16 cellular contexts compared by ENCODE assay signal in genomic region chr10:70054902-70055301, GRCh38. TPM values are rescaled to one million over a fixed set of nuclear protein-coding genes. Genes with fewer than 3 reads are reported as not detected.
DNase-seq lines count a peak whose midpoint lies in the region; ATAC-seq lines count a peak whose summit lies in the region.
"Had no signal": no experiment of that assay in that cellular context is flagged by ENCODE, and none has a peak within 500 bp of the region (broad histone marks: within the 10 kb centered on the region; RNA-seq: fewer than 3 reads in every experiment).

No MANE protein-coding gene starts in this region.

- H3K4me1 Mint-ChIP-seq in activated CD4-positive, alpha-beta T cell treated with anti-CD3 and anti-CD28 coated beads for 36 hours, result peaks cover 9% of the 10 kb centered on the region
- peaks cover 4 to 11% (median 10%) of the 10 kb centered on the region in 4 donors for H3K4me1 Mint-ChIP-seq in naive thymus-derived CD8-positive, alpha-beta T cell

- peaks cover 44% of the 10 kb centered on the region for H3K27me3 Mint-ChIP-seq in activated CD4-positive, alpha-beta T cell treated with anti-CD3 and anti-CD28 coated beads for 36 hours
- peaks cover 20 to 47% (median 39%) of the 10 kb centered on the region in 5 donors for H3K27me3 Mint-ChIP-seq in naive thymus-derived CD8-positive, alpha-beta T cell

- no peak overlapping the region for H3K4me3 ChIP-seq in H7 (ENCODE audit: insufficient read depth, low read depth, low read length)
- H3K4me3 ChIP-seq: GM12878 had no signal

- no peak for ATAC-seq in activated CD4-positive, alpha-beta T cell treated with anti-CD3 and anti-CD28 coated beads for 36 hours
- no peak for ATAC-seq in naive thymus-derived CD8-positive, alpha-beta T cell
- ATAC-seq in GM19452 (IDR thresholded peaks at IDR 0.05; ENCODE audit: unreplicated experiment), result no peak
- ATAC-seq: GM12878, pancreas had no signal

- POLR2A ChIA-PET in activated CD4-positive, alpha-beta T cell treated with anti-CD3 and anti-CD28 coated beads for 36 hours (lab: Charles Lee), result no interaction called here
- POLR2A ChIA-PET in naive thymus-derived CD8-positive, alpha-beta T cell (lab: Charles Lee), result no interaction called here

- no peaks in the 10 kb centered on the region for H3K36me3 Mint-ChIP-seq in activated CD4-positive, alpha-beta T cell treated with anti-CD3 and anti-CD28 coated beads for 36 hours (ENCODE audit: low read depth)
- no peaks in the 10 kb centered on the region for H3K36me3 Mint-ChIP-seq in naive thymus-derived CD8-positive, alpha-beta T cell

- DNase-seq in activated CD4-positive, alpha-beta T cell treated with anti-CD3 and anti-CD28 coated beads for 36 hours, result no peak
- DNase-seq in activated CD4-positive, alpha-beta T cell treated with anti-CD3 and anti-CD28 coated beads, Interleukin-2, amount 50 U/mL, for 4 hours, result no peak
- DNase-seq in H7 (peak; percentile 42), astrocyte of the hippocampus (ENCODE audit: low read depth, low spot score) (peak; percentile 16), activated gamma-delta T cell (lab: John Stamatoyannopoulos, UW) (no peak), UCSD-AML1 (lab: John Stamatoyannopoulos, UW; ENCODE audit: unreplicated experiment) (no peak)
- DNase-seq in naive thymus-derived CD8-positive, alpha-beta T cell, result no peak
- DNase-seq: activated CD4-positive, alpha-beta T cell treated with anti-CD3 and anti-CD28 coated beads, Interleukin-2, amount 50 U/mL, for 48 hours; colonic mucosa; NCI-H1930; NCI-H774; pancreas had no signal

- peaks cover 62% of the 10 kb centered on the region for H3K27me3 ChIP-seq in H7 (ENCODE audit: control insufficient read depth, insufficient read depth, low read length)
- H3K27me3 ChIP-seq: colonic mucosa, pancreas had no signal

- intact Hi-C loops in activated CD4-positive, alpha-beta T cell treated with anti-CD3 and anti-CD28 coated beads for 36 hours (cut with DNase I, micrococcal nuclease), result no loop called here

- CTCF ChIA-PET in activated CD4-positive, alpha-beta T cell treated with anti-CD3 and anti-CD28 coated beads for 36 hours (lab: Charles Lee), result interaction anchor here (0.8 to 1.1 kb wide), 3 partner anchors 39 to 92 kb away, joined by 3 to 4 read pairs (median 3); partner anchors contain the start of gene TYSND1

- H3K4me3 Mint-ChIP-seq in activated CD4-positive, alpha-beta T cell treated with anti-CD3 and anti-CD28 coated beads for 36 hours, result peak overlapping the region; percentile 3
- peak overlapping the region in 9 of 10 donors; percentile 6 to 82 (median 40) for H3K4me3 Mint-ChIP-seq in naive thymus-derived CD8-positive, alpha-beta T cell

- no peaks in the 10 kb centered on the region for H3K36me3 ChIP-seq in H7 (replicated peaks; ENCODE audit: control insufficient read depth, insufficient read depth, low read length)
- H3K36me3 ChIP-seq: colonic mucosa, pancreas, suprapubic skin had no signal

- H3K27ac Mint-ChIP-seq in activated CD4-positive, alpha-beta T cell treated with anti-CD3 and anti-CD28 coated beads for 36 hours, result no peak overlapping the region
- no peak overlapping the region for H3K27ac Mint-ChIP-seq in naive thymus-derived CD8-positive, alpha-beta T cell

- no peaks in the 10 kb centered on the region for H3K9me3 Mint-ChIP-seq in activated CD4-positive, alpha-beta T cell treated with anti-CD3 and anti-CD28 coated beads for 36 hours (ENCODE audit: low read depth)
- no peaks in the 10 kb centered on the region for H3K9me3 Mint-ChIP-seq in naive thymus-derived CD8-positive, alpha-beta T cell

RNA-seq across cellular contexts. Expression of gene MACROH2A2, which starts 2.3 kb away (rescaled TPM):
- total RNA-seq in activated CD4-positive, alpha-beta T cell treated with anti-CD3 and anti-CD28 coated beads for 36 hours, result 1 to 10 TPM; 3.6 to 4.2 TPM
- total RNA-seq in H7 (2014; rRNA removed; shearing (Covaris generic)), result 40.1 and 47.4 TPM in 2 replicates
- 1 to 10 TPM; 6.7 to 7.2 TPM for total RNA-seq in naive thymus-derived CD8-positive, alpha-beta T cell
- 1 to 10 TPM; 6.1 to 7.1 (median 6.3) TPM for polyA plus RNA-seq in naive thymus-derived CD8-positive, alpha-beta T cell
- total RNA-seq: GM12878, lung microvascular endothelial cell had no signal

Comparison
In these comparisons a context has a peak if more than half of its experiments do, and no peak if none do; other contexts are left out.
1. DNase-seq: peak in H7 (single experiment) and astrocyte of the hippocampus (single experiment); none in activated CD4-positive, alpha-beta T cell treated with anti-CD3 and anti-CD28 coated beads for 36 hours (single experiment), activated CD4-positive, alpha-beta T cell treated with anti-CD3 and anti-CD28 coated beads, Interleukin-2, amount 50 U/mL, for 4 hours (0 of 2), naive thymus-derived CD8-positive, alpha-beta T cell (0 of 10), activated gamma-delta T cell (single experiment) and UCSD-AML1 (single experiment).